29 cellular contexts compared by ENCODE assay signal in genomic region chr15:65762399-65762798, GRCh38.
"Had no signal": no experiment of that assay in that cellular context is flagged by ENCODE, and none has a peak within 500 bp of the region (broad histone marks: within the 10 kb centered on the region; RNA-seq: fewer than 3 reads in every experiment).

No MANE protein-coding gene starts in this region.

- H3K9me3 ChIP-seq: Peyer's patch, SJCRH30 had no signal

- H3K4me3 Mint-ChIP-seq: activated CD4-positive, alpha-beta memory T cell treated with anti-CD3 and anti-CD28 coated beads for 36 hours; activated naive CD4-positive, alpha-beta T cell treated with anti-CD3 and anti-CD28 coated beads, Interleukin-2, amount 10 ng/mL, durations not matched to agents 7 days and 5 days; activated naive CD8-positive, alpha-beta T cell treated with anti-CD3 and anti-CD28 coated beads for 36 hours; activated T-cell treated with anti-CD3 and anti-CD28 coated beads, Interleukin-2, amount 50 U/mL, for 4 hours; T-helper 1 cell treated with Interleukin-12 subunit alpha and Interleukin-12 subunit beta and Interleukin-4 antibody, amounts not matched to agents 30 μg/mL and 1 μg/mL, for 36 hours; WTC11 had no signal

- H3K4me3 ChIP-seq: cardiac muscle cell, Peyer's patch, SJCRH30 had no signal

- H3K27me3 ChIP-seq: brain microvascular endothelial cell, cardiac muscle cell, Peyer's patch, SJCRH30 had no signal

- H3K27me3 Mint-ChIP-seq: activated CD4-positive, alpha-beta memory T cell treated with anti-CD3 and anti-CD28 coated beads for 36 hours; activated naive CD4-positive, alpha-beta T cell treated with anti-CD3 and anti-CD28 coated beads, Interleukin-2, amount 10 ng/mL, durations not matched to agents 7 days and 5 days; activated naive CD8-positive, alpha-beta T cell treated with anti-CD3 and anti-CD28 coated beads for 36 hours had no signal

- H3K27ac ChIP-seq: brain microvascular endothelial cell, cardiac muscle cell, Peyer's patch, RWPE1, SJCRH30 had no signal

- H3K4me1 Mint-ChIP-seq: WTC11 had no signal

- ATAC-seq: activated T-cell treated with anti-CD3 and anti-CD28 coated beads, Interleukin-2, amount 50 U/mL, for 4 hours; SK-N-SH treated with all-trans-retinoic acid at 6 μM for 48 hours; WTC11 had no signal

- DNase-seq: activated CD4-positive, alpha-beta memory T cell treated with anti-CD3 and anti-CD28 coated beads for 36 hours; activated CD4-positive, alpha-beta T cell treated with anti-CD3 and anti-CD28 coated beads for 48 hours; activated CD4-positive, CD25-positive, alpha-beta regulatory T cell treated with anti-CD3 and anti-CD28 coated beads, Interleukin-2, amount 50 U/mL, for 72 hours; activated CD8-positive, alpha-beta memory T cell treated with anti-CD3 and anti-CD28 coated beads, Interleukin-2, amount 50 U/mL, for 48 hours; activated gamma-delta T cell; activated naive CD4-positive, alpha-beta T cell treated with anti-CD3 and anti-CD28 coated beads, Interleukin-2, amount 10 ng/mL, durations not matched to agents 7 days and 5 days; activated naive CD8-positive, alpha-beta T cell treated with anti-CD3 and anti-CD28 coated beads for 36 hours; activated T-cell treated with anti-CD3 and anti-CD28 coated beads, Interleukin-2, amount 50 U/mL, for 4 hours; brain microvascular endothelial cell; cerebellar nuclear complex; Kasumi-1; KBM-7; NCI-H1105 treated with DMSO at 0.1 percent for 48 hours; NCI-H1436 treated with DMSO at 0.1 percent for 48 hours; NCI-H187; NCI-H2081; NCI-H510A treated with DMSO at 0.1 percent for 48 hours; NCI-H69; NK-92 treated with Interleukin-12 subunit alpha and Interleukin-12 subunit beta, amount 100 ng/mL, for 24 hours; OCI-M1; Peyer's patch; Right ventricle myocardium superior; SJCRH30; T-helper 9 cell had no signal

- H3K36me3 ChIP-seq: brain microvascular endothelial cell, cardiac muscle cell, Peyer's patch, SJCRH30 had no signal

- H3K4me1 ChIP-seq: SJCRH30 had no signal

- H3K9me3 Mint-ChIP-seq: activated CD4-positive, alpha-beta memory T cell treated with anti-CD3 and anti-CD28 coated beads for 36 hours; activated naive CD4-positive, alpha-beta T cell treated with anti-CD3 and anti-CD28 coated beads, Interleukin-2, amount 10 ng/mL, durations not matched to agents 7 days and 5 days; activated naive CD8-positive, alpha-beta T cell treated with anti-CD3 and anti-CD28 coated beads for 36 hours; activated T-cell treated with anti-CD3 and anti-CD28 coated beads, Interleukin-2, amount 50 U/mL, for 4 hours; T-helper 1 cell treated with Interleukin-12 subunit alpha and Interleukin-12 subunit beta and Interleukin-4 antibody, amounts not matched to agents 30 μg/mL and 1 μg/mL, for 36 hours; WTC11 had no signal

- H3K27ac Mint-ChIP-seq: activated CD4-positive, alpha-beta memory T cell treated with anti-CD3 and anti-CD28 coated beads for 36 hours; activated naive CD4-positive, alpha-beta T cell treated with anti-CD3 and anti-CD28 coated beads, Interleukin-2, amount 10 ng/mL, durations not matched to agents 7 days and 5 days; WTC11 had no signal

- H3K36me3 Mint-ChIP-seq: WTC11 had no signal
